In the genomic region with DNA sequence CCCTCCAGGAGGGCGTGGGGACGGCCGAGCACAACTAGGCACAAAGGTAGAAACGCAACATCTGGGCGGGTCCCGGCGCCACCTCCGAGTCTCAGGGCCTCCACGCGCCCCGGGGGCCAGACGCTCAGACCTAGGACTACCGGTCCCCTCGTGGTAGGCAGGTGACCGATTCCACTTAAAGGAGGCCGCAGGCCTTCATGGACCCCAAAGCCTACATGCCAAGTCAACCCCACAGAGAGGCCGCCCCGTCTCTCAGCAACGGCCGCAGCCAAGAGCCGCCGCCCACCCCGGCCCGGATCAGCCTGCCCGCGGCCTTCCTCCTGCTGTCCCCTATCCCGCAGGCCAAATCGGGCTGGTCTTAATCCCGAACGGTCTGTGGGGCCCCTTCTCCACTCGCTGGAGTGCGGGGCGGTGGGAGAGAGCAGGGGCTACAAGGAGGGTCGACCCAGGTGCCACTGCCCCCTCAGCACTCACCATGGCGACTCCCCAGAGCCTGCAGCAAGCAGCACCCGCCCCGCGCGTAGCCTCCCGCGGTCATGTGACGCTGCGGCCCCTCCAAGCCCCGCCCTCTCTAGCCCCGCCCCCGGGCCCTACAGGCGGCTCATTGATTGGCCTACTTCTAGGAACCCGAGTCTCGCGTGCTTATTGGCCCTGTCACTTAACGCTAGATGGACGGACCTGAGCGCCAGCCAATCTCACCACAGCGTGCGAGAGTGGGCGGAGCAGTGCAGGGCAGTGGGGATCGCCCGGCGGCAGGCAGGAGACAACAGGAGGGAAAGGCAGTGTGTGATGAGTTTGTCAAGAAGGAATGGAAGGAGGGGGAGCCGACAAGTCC, we compare ENCODE assay signal across 8 cellular contexts. TPM values are rescaled to one million over a fixed set of nuclear protein-coding genes. Genes with fewer than 3 reads are reported as not detected.
DNase-seq lines count a peak whose midpoint lies in the region; ATAC-seq and TF ChIP-seq lines count a peak whose summit lies in the region.

A gene (minus strand): TSS at position 522 of the 835 bp plus-strand sequence. CDS start 45 bp downstream, at position 477.

- TF ChIP-seq CTCF in CD14-positive monocyte (IDR thresholded peaks at IDR 0.05) (no peak), liver (IDR thresholded peaks at IDR 0.05; ENCODE audit: low read depth, low read length, missing input control) (peak; percentile 18)

- H3K27ac ChIP-seq in liver (ENCODE audit: low read depth in 1 of 2, low read length in 2 of 2), result peak within 1 kb of the TSS; percentile 90

- WGBS in liver, result under 1% methylated on average over 60 of the region's 60 CpGs

- no peak for TF ChIP-seq RAD21 in liver (IDR thresholded peaks at IDR 0.05)

- peaks cover 36% of the 10 kb centered on the region for H3K4me1 Mint-ChIP-seq in CD14-positive monocyte

- H3K36me3 ChIP-seq in liver (ENCODE audit: control insufficient read depth in 4 of 4, insufficient read depth in 3 of 4, low read depth in 1 of 4, low read length in 3 of 4), result no peaks in the 10 kb centered on the region

- H3K9me3 ChIP-seq in liver (ENCODE audit: control insufficient read depth in 4 of 4, low read length in 3 of 4), result no peaks in the 10 kb centered on the region

- H3K36me3 Mint-ChIP-seq in CD14-positive monocyte, result no peaks in the 10 kb centered on the region

- ATAC-seq in GM19372 (IDR thresholded peaks at IDR 0.05; ENCODE audit: low read depth, unreplicated experiment) (peak; percentile 83), HG03558 (IDR thresholded peaks at IDR 0.05; ENCODE audit: extremely low read depth, unreplicated experiment) (peak; percentile 74)

- intact Hi-C loops in CD14-positive monocyte (cut with micrococcal nuclease), result loop anchor here (1.0 to 5.0 kb wide), 3 partner anchors 98 to 142 kb away; a partner anchor contains a TSS

- peak within 1 kb of the TSS; percentile 70 to 88 (median 81) for H3K4me3 ChIP-seq in liver (ENCODE audit: low read depth in 1 of 3, low read length in 3 of 3)

- peaks cover 0 to 2% (median 0%) of the 10 kb centered on the region in 7 donors for H3K9me3 Mint-ChIP-seq in CD14-positive monocyte

- no peak within 1 kb of the TSS for H3K27ac Mint-ChIP-seq in CD14-positive monocyte

- H3K27me3 Mint-ChIP-seq in CD14-positive monocyte (ENCODE audit: low read depth in 3 of 3), result no peaks in the 10 kb centered on the region

- peak; percentile 99 for DNase-seq in CD14-positive monocyte (ENCODE audit: low spot score)
- peak; percentile 97 for DNase-seq in NCI-H748 (lab: John Stamatoyannopoulos, UW; ENCODE audit: unreplicated experiment)
- DNase-seq in activated CD4-positive, alpha-beta T cell treated with anti-CD3 and anti-CD28 coated beads, Interleukin-2, amount 50 U/mL, for 24 hours (ENCODE audit: low read depth in 1 of 2, low spot score in 1 of 2), result peak; percentile 99 to 100
- DNase-seq in dermis microvascular lymphatic vessel endothelial cell (ENCODE audit: low read depth in 2 of 2), result peak; percentile 96 to 99
- DNase-seq in stimulated activated CD4-positive, alpha-beta T cell treated with anti-CD3 and anti-CD28 coated beads, Interleukin-4, amount 100 ng/mL, for 24 hours, result peak; percentile 100

- H3K27me3 ChIP-seq in liver (ENCODE audit: control insufficient read depth in 4 of 4, insufficient read depth in 4 of 4, low read length in 3 of 4), result no peaks in the 10 kb centered on the region

- H3K4me3 Mint-ChIP-seq in CD14-positive monocyte, result no peak within 1 kb of the TSS

- peaks cover 4 to 29% (median 23%) of the 10 kb centered on the region in 4 donors for H3K4me1 ChIP-seq in liver (ENCODE audit: control insufficient read depth in 4 of 4, insufficient read depth in 4 of 4, low read length in 3 of 4)

- H3K9ac ChIP-seq in liver (ENCODE audit: low read depth in 1 of 2, low read length in 2 of 2), result peak within 1 kb of the TSS; percentile 45 to 67

TF ChIP-seq in liver, 16 proteins besides CTCF, POLR2A, EP300 and RAD21:
- TF ChIP-seq, protein P1, sequence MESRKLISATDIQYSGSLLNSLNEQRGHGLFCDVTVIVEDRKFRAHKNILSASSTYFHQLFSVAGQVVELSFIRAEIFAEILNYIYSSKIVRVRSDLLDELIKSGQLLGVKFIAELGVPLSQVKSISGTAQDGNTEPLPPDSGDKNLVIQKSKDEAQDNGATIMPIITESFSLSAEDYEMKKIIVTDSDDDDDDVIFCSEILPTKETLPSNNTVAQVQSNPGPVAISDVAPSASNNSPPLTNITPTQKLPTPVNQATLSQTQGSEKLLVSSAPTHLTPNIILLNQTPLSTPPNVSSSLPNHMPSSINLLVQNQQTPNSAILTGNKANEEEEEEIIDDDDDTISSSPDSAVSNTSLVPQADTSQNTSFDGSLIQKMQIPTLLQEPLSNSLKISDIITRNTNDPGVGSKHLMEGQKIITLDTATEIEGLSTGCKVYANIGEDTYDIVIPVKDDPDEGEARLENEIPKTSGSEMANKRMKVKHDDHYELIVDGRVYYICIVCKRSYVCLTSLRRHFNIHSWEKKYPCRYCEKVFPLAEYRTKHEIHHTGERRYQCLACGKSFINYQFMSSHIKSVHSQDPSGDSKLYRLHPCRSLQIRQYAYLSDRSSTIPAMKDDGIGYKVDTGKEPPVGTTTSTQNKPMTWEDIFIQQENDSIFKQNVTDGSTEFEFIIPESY (IDR thresholded peaks at IDR 0.05), result peak; percentile 79
- TF ChIP-seq NR2F2 (IDR thresholded peaks at IDR 0.05) (no peak), SP1 (IDR thresholded peaks at IDR 0.05) (peak; percentile 91), YY1 (IDR thresholded peaks at IDR 0.05) (peak; percentile 69), HNF4A (conservative IDR thresholded peaks at IDR 0.05) (no peak)
- TF ChIP-seq, protein P2, sequence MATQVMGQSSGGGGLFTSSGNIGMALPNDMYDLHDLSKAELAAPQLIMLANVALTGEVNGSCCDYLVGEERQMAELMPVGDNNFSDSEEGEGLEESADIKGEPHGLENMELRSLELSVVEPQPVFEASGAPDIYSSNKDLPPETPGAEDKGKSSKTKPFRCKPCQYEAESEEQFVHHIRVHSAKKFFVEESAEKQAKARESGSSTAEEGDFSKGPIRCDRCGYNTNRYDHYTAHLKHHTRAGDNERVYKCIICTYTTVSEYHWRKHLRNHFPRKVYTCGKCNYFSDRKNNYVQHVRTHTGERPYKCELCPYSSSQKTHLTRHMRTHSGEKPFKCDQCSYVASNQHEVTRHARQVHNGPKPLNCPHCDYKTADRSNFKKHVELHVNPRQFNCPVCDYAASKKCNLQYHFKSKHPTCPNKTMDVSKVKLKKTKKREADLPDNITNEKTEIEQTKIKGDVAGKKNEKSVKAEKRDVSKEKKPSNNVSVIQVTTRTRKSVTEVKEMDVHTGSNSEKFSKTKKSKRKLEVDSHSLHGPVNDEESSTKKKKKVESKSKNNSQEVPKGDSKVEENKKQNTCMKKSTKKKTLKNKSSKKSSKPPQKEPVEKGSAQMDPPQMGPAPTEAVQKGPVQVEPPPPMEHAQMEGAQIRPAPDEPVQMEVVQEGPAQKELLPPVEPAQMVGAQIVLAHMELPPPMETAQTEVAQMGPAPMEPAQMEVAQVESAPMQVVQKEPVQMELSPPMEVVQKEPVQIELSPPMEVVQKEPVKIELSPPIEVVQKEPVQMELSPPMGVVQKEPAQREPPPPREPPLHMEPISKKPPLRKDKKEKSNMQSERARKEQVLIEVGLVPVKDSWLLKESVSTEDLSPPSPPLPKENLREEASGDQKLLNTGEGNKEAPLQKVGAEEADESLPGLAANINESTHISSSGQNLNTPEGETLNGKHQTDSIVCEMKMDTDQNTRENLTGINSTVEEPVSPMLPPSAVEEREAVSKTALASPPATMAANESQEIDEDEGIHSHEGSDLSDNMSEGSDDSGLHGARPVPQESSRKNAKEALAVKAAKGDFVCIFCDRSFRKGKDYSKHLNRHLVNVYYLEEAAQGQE (IDR thresholded peaks at IDR 0.05), result peak; percentile 36
TF ChIP-seq in liver: peak in this region for 4.

RNA-seq across cellular contexts. Expression of the gene that starts here (rescaled TPM):
- polyA plus RNA-seq in CD14-positive monocyte (100 to 1,000 TPM; 113 to 130 TPM), liver (10 to 100 TPM; 10.5 to 16.9 TPM)
- total RNA-seq in dermis microvascular lymphatic vessel endothelial cell (73.9 and 80.7 TPM in 2 replicates), liver (10 to 100 TPM; 30.3 to 52.7 TPM)

Comparison
In these comparisons a context has a peak if more than half of its experiments do, and no peak if none do; other contexts are left out.
1. Peak in every context shown above with its lines: DNase-seq, ATAC-seq, H3K4me3 ChIP-seq and H3K27ac ChIP-seq.
2. RNA of the gene that starts here (polyA plus RNA-seq): 113 to 130 TPM in CD14-positive monocyte; 10.5 to 16.9 TPM in liver; every median in the first group is over 4 times any median in the second.